14 cellular contexts compared by ENCODE assay signal in the genomic region with DNA sequence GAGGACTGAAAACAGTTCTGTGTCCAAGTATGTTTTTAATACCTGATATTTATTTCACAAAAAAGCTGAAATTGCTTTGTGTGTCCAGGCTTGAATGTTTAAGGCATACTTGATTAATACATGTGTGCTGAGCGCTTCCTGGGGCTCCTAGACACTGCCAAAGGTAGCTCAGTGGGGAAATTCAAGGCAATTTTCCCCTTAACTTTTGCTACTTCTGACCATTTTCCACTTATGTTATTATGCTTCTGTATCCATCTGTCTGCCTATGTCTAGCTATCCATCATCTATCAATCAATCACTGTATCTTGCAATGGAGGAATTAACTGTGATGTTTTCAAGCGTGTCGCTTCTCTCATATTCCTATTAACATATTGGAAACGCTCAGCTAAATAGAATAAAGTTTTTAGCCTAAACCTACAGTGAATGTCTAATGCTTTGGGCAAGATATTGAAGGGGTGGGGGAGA. TPM values are rescaled to one million over a fixed set of nuclear protein-coding genes. Genes with fewer than 3 reads are reported as not detected.
DNase-seq lines count a peak whose midpoint lies in the region; ATAC-seq and TF ChIP-seq lines count a peak whose summit lies in the region.
"Had no signal": no experiment of that assay in that cellular context is flagged by ENCODE, and none has a peak within 500 bp of the region (broad histone marks: within the 10 kb centered on the region; RNA-seq: fewer than 3 reads in every experiment).

No MANE protein-coding gene starts in this region.

- H3F3A ChIP-seq in neural progenitor cell (ENCODE audit: low read depth) = no peaks in the 10 kb centered on the region

- no peaks in the 10 kb centered on the region for H3K79me2 ChIP-seq in neural progenitor cell (ENCODE audit: low read depth)

- no peaks in the 10 kb centered on the region for H3K9me3 Mint-ChIP-seq in activated CD8-positive, alpha-beta T cell treated with anti-CD3 and anti-CD28 coated beads, Interleukin-2, amount 10 ng/mL, durations not matched to agents 7 days and 5 days (ENCODE audit: insufficient read depth)
- no peaks in the 10 kb centered on the region for H3K9me3 Mint-ChIP-seq in activated CD8-positive, alpha-beta T cell treated with anti-CD3 and anti-CD28 coated beads for 36 hours
- no peaks in the 10 kb centered on the region for H3K9me3 Mint-ChIP-seq in neural progenitor cell
- no peaks in the 10 kb centered on the region for H3K9me3 Mint-ChIP-seq in type B pancreatic cell
- H3K9me3 Mint-ChIP-seq: stimulated activated naive CD8-positive, alpha-beta T cell treated with anti-CD3 and anti-CD28 coated beads, Interleukin-15, Interleukin-2, amounts not matched to agents 100 ng/mL and 50 ng/mL, for 24 hours had no signal

- peaks cover 4% of the 10 kb centered on the region for H3K4me1 ChIP-seq in neural progenitor cell

- peak overlapping the region in 37 of 59 donors; percentile 2 to 85 (median 56) for H3K27ac ChIP-seq in dorsolateral prefrontal cortex
- H3K27ac ChIP-seq in neural progenitor cell = no peak overlapping the region

- peaks cover under 1% of the 10 kb centered on the region for H3K4me1 Mint-ChIP-seq in activated CD8-positive, alpha-beta T cell treated with anti-CD3 and anti-CD28 coated beads, Interleukin-2, amount 10 ng/mL, durations not matched to agents 7 days and 5 days (ENCODE audit: low read depth)
- H3K4me1 Mint-ChIP-seq in activated CD8-positive, alpha-beta T cell treated with anti-CD3 and anti-CD28 coated beads for 36 hours (ENCODE audit: low read depth) = peaks cover 8% of the 10 kb centered on the region
- peaks cover 44% of the 10 kb centered on the region for H3K4me1 Mint-ChIP-seq in neural progenitor cell
- peaks cover 29% of the 10 kb centered on the region for H3K4me1 Mint-ChIP-seq in type B pancreatic cell (ENCODE audit: unreplicated experiment)

- H2AFZ ChIP-seq in neural progenitor cell (replicated peaks) = no peak overlapping the region

- H3K4me3 ChIP-seq in dorsolateral prefrontal cortex (peak overlapping the region in 32 of 59 donors; percentile 3 to 56 (median 32)), neural progenitor cell (no peak overlapping the region)

- no peaks in the 10 kb centered on the region for H3K36me3 ChIP-seq in neural progenitor cell

- CTCF ChIA-PET in activated CD8-positive, alpha-beta T cell treated with anti-CD3 and anti-CD28 coated beads, Interleukin-2, amount 10 ng/mL, durations not matched to agents 7 days and 5 days (lab: Charles Lee) = no interaction called here
- CTCF ChIA-PET in activated CD8-positive, alpha-beta T cell treated with anti-CD3 and anti-CD28 coated beads for 36 hours (lab: Charles Lee) = no interaction called here

- H3K27me3 ChIP-seq in dorsolateral prefrontal cortex = no peaks in the 10 kb centered on the region
- H3K27me3 ChIP-seq in neural progenitor cell = no peaks in the 10 kb centered on the region

- no peaks in the 10 kb centered on the region for H3K9me3 ChIP-seq in neural progenitor cell (ENCODE audit: low read depth)

- no peak for TF ChIP-seq CTCF in activated CD8-positive, alpha-beta T cell treated with anti-CD3 and anti-CD28 coated beads for 36 hours (IDR thresholded peaks at IDR 0.05)
- TF ChIP-seq CTCF in dorsolateral prefrontal cortex (IDR thresholded peaks at IDR 0.05 in 54 of 56, conservative IDR thresholded peaks at IDR 0.05 in 2 of 56; ENCODE audit: low read depth in 1 of 56, partially characterized antibody in 56 of 56) = no peak
- TF ChIP-seq CTCF in neural progenitor cell (IDR thresholded peaks at IDR 0.05) = no peak
- TF ChIP-seq CTCF in type B pancreatic cell (conservative IDR thresholded peaks at IDR 0.05) = no peak

- POLR2A ChIA-PET in activated CD8-positive, alpha-beta T cell treated with anti-CD3 and anti-CD28 coated beads, Interleukin-2, amount 10 ng/mL, durations not matched to agents 7 days and 5 days (lab: Charles Lee) = interaction anchor here (1.1 kb wide), 1 partner anchor 32 kb away, joined by 3 read pairs; no protein-coding TSS in a partner anchor
- POLR2A ChIA-PET in activated CD8-positive, alpha-beta T cell treated with anti-CD3 and anti-CD28 coated beads for 36 hours (lab: Charles Lee) = interaction anchor here (1.7 kb wide), 1 partner anchor 9 kb away, joined by 10 read pairs; no protein-coding TSS in a partner anchor

- peak; percentile 2 for DNase-seq in activated CD8-positive, alpha-beta T cell treated with anti-CD3 and anti-CD28 coated beads, Interleukin-2, amount 10 ng/mL, durations not matched to agents 7 days and 5 days
- DNase-seq in activated CD8-positive, alpha-beta T cell treated with anti-CD3 and anti-CD28 coated beads for 36 hours = no peak
- DNase-seq in dorsolateral prefrontal cortex (no peak), neural progenitor cell (ENCODE audit: low spot score) (no peak), type B pancreatic cell (ENCODE audit: extremely low spot score, unreplicated experiment) (no peak), midbrain (lab: John Stamatoyannopoulos, UW) (no peak), NCI-H345 (lab: John Stamatoyannopoulos, UW) (no peak)
- DNase-seq: 8988T; activated CD4-positive, alpha-beta T cell treated with anti-CD3 and anti-CD28 coated beads, Interleukin-2, amount 50 U/mL, for 4 hours; activated gamma-delta T cell treated with Interleukin-2 at 50 U/mL for 16 hours; mesendoderm; NCI-H1436 treated with DMSO at 0.1 percent for 48 hours had no signal

- H4K20me1 ChIP-seq in neural progenitor cell (ENCODE audit: low read depth) = no peaks in the 10 kb centered on the region

- H3K4me2 ChIP-seq in neural progenitor cell = no peak overlapping the region

- H3K4me3 Mint-ChIP-seq in activated CD8-positive, alpha-beta T cell treated with anti-CD3 and anti-CD28 coated beads, Interleukin-2, amount 10 ng/mL, durations not matched to agents 7 days and 5 days = no peak overlapping the region
- no peak overlapping the region for H3K4me3 Mint-ChIP-seq in activated CD8-positive, alpha-beta T cell treated with anti-CD3 and anti-CD28 coated beads for 36 hours
- H3K4me3 Mint-ChIP-seq in neural progenitor cell (no peak overlapping the region), type B pancreatic cell (peak overlapping the region; percentile 13)
- H3K4me3 Mint-ChIP-seq: stimulated activated naive CD8-positive, alpha-beta T cell treated with anti-CD3 and anti-CD28 coated beads, Interleukin-15, Interleukin-2, amounts not matched to agents 100 ng/mL and 50 ng/mL, for 24 hours had no signal

- no peak overlapping the region for H3K27ac Mint-ChIP-seq in activated CD8-positive, alpha-beta T cell treated with anti-CD3 and anti-CD28 coated beads, Interleukin-2, amount 10 ng/mL, durations not matched to agents 7 days and 5 days
- no peak overlapping the region for H3K27ac Mint-ChIP-seq in activated CD8-positive, alpha-beta T cell treated with anti-CD3 and anti-CD28 coated beads for 36 hours
- H3K27ac Mint-ChIP-seq in neural progenitor cell (peak overlapping the region; percentile 3), type B pancreatic cell (no peak overlapping the region)
- H3K27ac Mint-ChIP-seq: stimulated activated naive CD8-positive, alpha-beta T cell treated with anti-CD3 and anti-CD28 coated beads, Interleukin-15, Interleukin-2, amounts not matched to agents 100 ng/mL and 50 ng/mL, for 24 hours had no signal

- no peak for ATAC-seq in activated CD8-positive, alpha-beta T cell treated with anti-CD3 and anti-CD28 coated beads, Interleukin-2, amount 10 ng/mL, durations not matched to agents 7 days and 5 days
- no peak for ATAC-seq in activated CD8-positive, alpha-beta T cell treated with anti-CD3 and anti-CD28 coated beads for 36 hours
- no peak for ATAC-seq in GM21367 (IDR thresholded peaks at IDR 0.05; ENCODE audit: unreplicated experiment)

- intact Hi-C loops in activated CD8-positive, alpha-beta T cell treated with anti-CD3 and anti-CD28 coated beads for 36 hours (cut with micrococcal nuclease) = loop anchor here (10.0 kb wide), 1 partner anchor 126 kb away; no protein-coding TSS in a partner anchor
- intact Hi-C loops in dorsolateral prefrontal cortex (cut with DNase I) = no loop called here

- no peak overlapping the region for H3K9ac ChIP-seq in neural progenitor cell

- no peaks in the 10 kb centered on the region for H3K36me3 Mint-ChIP-seq in activated CD8-positive, alpha-beta T cell treated with anti-CD3 and anti-CD28 coated beads, Interleukin-2, amount 10 ng/mL, durations not matched to agents 7 days and 5 days (ENCODE audit: low read depth)
- H3K36me3 Mint-ChIP-seq in activated CD8-positive, alpha-beta T cell treated with anti-CD3 and anti-CD28 coated beads for 36 hours (ENCODE audit: low read depth) = no peaks in the 10 kb centered on the region
- H3K36me3 Mint-ChIP-seq in neural progenitor cell = no peaks in the 10 kb centered on the region
- no peaks in the 10 kb centered on the region for H3K36me3 Mint-ChIP-seq in type B pancreatic cell

- H3K27me3 Mint-ChIP-seq in activated CD8-positive, alpha-beta T cell treated with anti-CD3 and anti-CD28 coated beads, Interleukin-2, amount 10 ng/mL, durations not matched to agents 7 days and 5 days (ENCODE audit: low read depth) = peaks cover 3% of the 10 kb centered on the region
- H3K27me3 Mint-ChIP-seq in activated CD8-positive, alpha-beta T cell treated with anti-CD3 and anti-CD28 coated beads for 36 hours = peaks cover 1% of the 10 kb centered on the region
- H3K27me3 Mint-ChIP-seq in neural progenitor cell (ENCODE audit: insufficient read depth, low read depth) (peaks cover 4% of the 10 kb centered on the region), type B pancreatic cell (no peaks in the 10 kb centered on the region)
- H3K27me3 Mint-ChIP-seq: stimulated activated naive CD8-positive, alpha-beta T cell treated with anti-CD3 and anti-CD28 coated beads, Interleukin-15, Interleukin-2, amounts not matched to agents 100 ng/mL and 50 ng/mL, for 24 hours had no signal

RNA-seq across cellular contexts. Expression of gene KLF6, which starts 34.6 kb away (rescaled TPM):
- total RNA-seq in activated CD8-positive, alpha-beta T cell treated with anti-CD3 and anti-CD28 coated beads, Interleukin-2, amount 10 ng/mL, durations not matched to agents 7 days and 5 days = 100 to 1,000 TPM; 208 to 215 TPM
- 100 to 1,000 TPM; 116 to 120 TPM for total RNA-seq in activated CD8-positive, alpha-beta T cell treated with anti-CD3 and anti-CD28 coated beads for 36 hours
- total RNA-seq in dorsolateral prefrontal cortex = 100 to 1,000 TPM in 1 of 120 experiments, 10 to 100 TPM in 119; 22.3 to 102 (median 41.8) TPM
- total RNA-seq in neural progenitor cell (ENCODE audit: low replicate concordance) = 8.7 and 11.9 TPM in 2 replicates
- 117 and 269 TPM in 2 replicates for total RNA-seq in type B pancreatic cell (ENCODE audit: low replicate concordance)
